11 cellular contexts compared by ENCODE assay signal in genomic region chr3:14369675-14370669, GRCh38. TPM values are rescaled to one million over a fixed set of nuclear protein-coding genes. Genes with fewer than 3 reads are reported as not detected.
DNase-seq lines count a peak whose midpoint lies in the region; ATAC-seq, FAIRE-seq and TF ChIP-seq lines count a peak whose summit lies in the region.
"Had no signal": no experiment of that assay in that cellular context is flagged by ENCODE, and none has a peak within 500 bp of the region (broad histone marks: within the 10 kb centered on the region; RNA-seq: fewer than 3 reads in every experiment).

No MANE protein-coding gene starts in this region.

- FAIRE-seq in keratinocyte (lab: Jason Lieb, UNC) (no peak), urothelium cell line (lab: Jason Lieb, UNC) (no peak)

- no peak overlapping the region for H2AFZ ChIP-seq in keratinocyte (ENCODE audit: control insufficient read depth, low read length)

- ATAC-seq in left cardiac atrium = no peak
- no peak for ATAC-seq in Right ventricle myocardium superior (ENCODE audit: poor library complexity)
- ATAC-seq in HG03469 (IDR thresholded peaks at IDR 0.05; ENCODE audit: unreplicated experiment) = no peak
- ATAC-seq in stimulated activated naive CD8-positive, alpha-beta T cell treated with anti-CD3 and anti-CD28 coated beads, Interleukin-15, Interleukin-2, amounts not matched to agents 100 U/mL and 50 U/mL, for 24 hours = no peak

- intact Hi-C loops in left cardiac atrium (cut with DNase I) = loop anchor here in 1 of 2 donors (5.0 kb wide), 1 partner anchor 133 kb away; no protein-coding TSS in a partner anchor
- intact Hi-C loops in Right ventricle myocardium superior (cut with DNase I) = no loop called here

- H3K4me3 ChIP-seq in keratinocyte (ENCODE audit: control insufficient read depth in 2 of 3, extremely low read depth in 1 of 3, insufficient read depth in 2 of 3, low read depth in 1 of 3, low read length in 3 of 3) = no peak overlapping the region
- H3K4me3 ChIP-seq: thoracic aorta had no signal

- H3K79me2 ChIP-seq in keratinocyte (ENCODE audit: control insufficient read depth, insufficient read depth, low read length) = no peaks in the 10 kb centered on the region

- dilution Hi-C loops in keratinocyte (cut with MboI; ENCODE audit: extremely low pct_ligation_motif_present, low sequenced_read_pairs) = no loop called here

- peaks cover 34% of the 10 kb centered on the region for H3K27me3 ChIP-seq in keratinocyte (ENCODE audit: control insufficient read depth, extremely low read depth, insufficient read depth, low read length)
- H3K27me3 ChIP-seq: BE2C had no signal

- peaks cover 45% of the 10 kb centered on the region for H3K4me1 ChIP-seq in keratinocyte (ENCODE audit: control insufficient read depth, extremely low read depth, insufficient read depth, low read length)

- no peak overlapping the region for H3K27ac ChIP-seq in keratinocyte (ENCODE audit: control insufficient read depth, insufficient read depth, low read length)
- H3K27ac ChIP-seq: thoracic aorta had no signal

- H3K4me2 ChIP-seq in keratinocyte (ENCODE audit: control insufficient read depth, extremely low read depth, insufficient read depth, low read depth, low read length) = peak overlapping the region; percentile 29

- DNase-seq in left cardiac atrium (peak; percentile 40), Right ventricle myocardium superior (no peak), RPMI8226 (peak; percentile 94), keratinocyte (ENCODE audit: low read depth, low spot score) (no peak), urothelium cell line (ENCODE audit: low spot score) (peak; percentile 69), GOT3 (lab: John Stamatoyannopoulos, UW) (no peak)
- no peak for DNase-seq in stimulated activated naive CD8-positive, alpha-beta T cell treated with anti-CD3 and anti-CD28 coated beads, Interleukin-15, Interleukin-2, amounts not matched to agents 100 U/mL and 50 U/mL, for 24 hours
- DNase-seq: activated T-cell treated with anti-CD3 and anti-CD28 coated beads, Interleukin-2, amount 50 U/mL, for 1 hour; BE2C had no signal

- peak in 2 of 3 experiments; percentile 22 to 50 for TF ChIP-seq CTCF in keratinocyte (optimal IDR thresholded peaks at IDR 0.05 in 1 of 3, IDR thresholded peaks at IDR 0.05 in 1 of 3, conservative IDR thresholded peaks at IDR 0.05 in 1 of 3; ENCODE audit: extremely low read depth in 1 of 3, insufficient read depth in 2 of 3, low read length in 3 of 3)

- no peaks in the 10 kb centered on the region for H3K9me1 ChIP-seq in keratinocyte (ENCODE audit: control insufficient read depth, extremely low read depth, insufficient read depth, low read length)

- no peaks in the 10 kb centered on the region for H3K36me3 ChIP-seq in keratinocyte (ENCODE audit: control insufficient read depth in 2 of 2, extremely low read depth in 1 of 2, insufficient read depth in 2 of 2, low read length in 2 of 2)
- H3K36me3 ChIP-seq: BE2C, thoracic aorta had no signal

- no peak overlapping the region for H3K9ac ChIP-seq in keratinocyte (ENCODE audit: control insufficient read depth, extremely low read depth, insufficient read depth, low read length)

- H4K20me1 ChIP-seq in keratinocyte (ENCODE audit: control insufficient read depth, extremely low read depth, insufficient read depth, low read length) = no peaks in the 10 kb centered on the region

- H3K9me3 ChIP-seq in keratinocyte (ENCODE audit: control insufficient read depth, low read depth, low read length) = no peaks in the 10 kb centered on the region
- H3K9me3 ChIP-seq: BE2C, thoracic aorta had no signal

RNA-seq across cellular contexts. Expression of gene SLC6A6, which starts 32.4 kb away (rescaled TPM):
- total RNA-seq in left cardiac atrium = 100 to 1,000 TPM in 1 of 2 donors, 10 to 100 TPM in 1; 24.4 to 180 TPM
- total RNA-seq in Right ventricle myocardium superior = 13.5 TPM
- 4.6 to 12.4 TPM (median 8.3 TPM) in 3 replicates for polyA plus RNA-seq in keratinocyte
- polyA plus RNA-seq in keratinocyte (2011; ENCODE audit: low read depth) = 4.0 TPM
- polyA plus RNA-seq in keratinocyte (2011; cell fraction: cytosol; rRNA removed) = 3.1 and 3.5 TPM in 2 replicates
- 18.1 and 18.8 TPM in 2 replicates for polyA plus RNA-seq in keratinocyte (2011; cell fraction: nucleus; rRNA removed)
- 7.3 and 9.0 TPM in 2 replicates for polyA plus RNA-seq in keratinocyte (2012; ENCODE audit: low replicate concordance)
- polyA minus RNA-seq in keratinocyte = 9.9 to 24.3 TPM (median 16.6 TPM) in 3 replicates
- polyA minus RNA-seq in keratinocyte (2011; cell fraction: cytosol; rRNA and poly(A)+ RNA removed) = 7.5 TPM
- 14.5 and 19.1 TPM in 2 replicates for polyA minus RNA-seq in keratinocyte (2011; cell fraction: nucleus; rRNA and poly(A)+ RNA removed)

Comparison
In these comparisons a context has a peak if more than half of its experiments do, and no peak if none do; other contexts are left out.
1. DNase-seq: peak in left cardiac atrium (single experiment), RPMI8226 (single experiment) and urothelium cell line (single experiment); none in Right ventricle myocardium superior (single experiment), keratinocyte (single experiment), GOT3 (single experiment) and stimulated activated naive CD8-positive, alpha-beta T cell treated with anti-CD3 and anti-CD28 coated beads, Interleukin-15, Interleukin-2, amounts not matched to agents 100 U/mL and 50 U/mL, for 24 hours (single experiment).